In genomic region chr16:53282975-53283946, GRCh38 we compare ENCODE assay signal across 9 cellular contexts.
A peak's percentile ranks its signal among the peaks of the same experiment; 100 is the strongest.
DNase-seq lines count a peak whose midpoint lies in the region; ATAC-seq and TF ChIP-seq lines count a peak whose summit lies in the region.
"Had no signal": no experiment of that assay in that cellular context is flagged by ENCODE, and none has a peak within 500 bp of the region (broad histone marks: within the 10 kb centered on the region; RNA-seq: fewer than 3 reads in every experiment).

No MANE protein-coding gene starts in this region.

- H3K4me1 Mint-ChIP-seq in glutamatergic neuron (ENCODE audit: low read depth, unreplicated experiment), result no peaks in the 10 kb centered on the region

- H3K4me1 ChIP-seq in Loucy (ENCODE audit: insufficient read depth, low read length, poor library complexity, severe bottlenecking) (peaks cover 5% of the 10 kb centered on the region), thyroid gland (no peaks in the 10 kb centered on the region)

- H3K27ac ChIP-seq in SU-DHL-6 (ENCODE audit: low read depth, low read length) (no peak overlapping the region), thyroid gland (no peak overlapping the region)

- no peaks in the 10 kb centered on the region; the same call in 1 of the 2 replicates for H3F3A ChIP-seq in Loucy (ENCODE audit: low read depth)
- H3F3A ChIP-seq in SU-DHL-6 (ENCODE audit: insufficient read depth), result peaks cover 13% of the 10 kb centered on the region; the same call in 1 of the 2 replicates

- no peaks in the 10 kb centered on the region for H3K9me3 Mint-ChIP-seq in glutamatergic neuron (ENCODE audit: unreplicated experiment)

- H3K27ac Mint-ChIP-seq in glutamatergic neuron (ENCODE audit: unreplicated experiment), result no peak overlapping the region
- H3K27ac Mint-ChIP-seq: T-helper 1 cell treated with Interleukin-12 subunit alpha and Interleukin-12 subunit beta and Interleukin-4 antibody, amounts not matched to agents 30 μg/mL and 1 μg/mL, for 36 hours had no signal

- ATAC-seq in HG03521 (IDR thresholded peaks at IDR 0.05; ENCODE audit: unreplicated experiment), result no peak
- no peak for ATAC-seq in HG02970 (IDR thresholded peaks at IDR 0.05; ENCODE audit: low FRiP score, unreplicated experiment)

- H3K9me2 ChIP-seq in Loucy (replicated peaks; ENCODE audit: low read depth, low read length), result no peaks in the 10 kb centered on the region
- H3K9me2 ChIP-seq in SU-DHL-6 (replicated peaks; ENCODE audit: insufficient read depth, low read length), result no peaks in the 10 kb centered on the region

- WGBS in thyroid gland, 2 donors, result 69 to 70% methylated on average over 3 of the region's 3 CpGs

- H3K9ac ChIP-seq in Loucy (ENCODE audit: low read depth, low read length, poor library complexity, severe bottlenecking) (no peak overlapping the region), SU-DHL-6 (ENCODE audit: low read length) (no peak overlapping the region)

- H3K9me3 ChIP-seq in Loucy (ENCODE audit: insufficient read depth, low read depth, low read length) (no peaks in the 10 kb centered on the region), SU-DHL-6 (ENCODE audit: insufficient read depth, low read length) (no peaks in the 10 kb centered on the region), thyroid gland (no peaks in the 10 kb centered on the region)

- H4K20me1 ChIP-seq in Loucy (ENCODE audit: insufficient read depth, low read length, poor library complexity, severe bottlenecking), result peaks cover 6% of the 10 kb centered on the region
- H4K20me1 ChIP-seq in SU-DHL-6 (ENCODE audit: low read depth, low read length), result no peaks in the 10 kb centered on the region

- no peak overlapping the region for H3K4me3 Mint-ChIP-seq in glutamatergic neuron (ENCODE audit: unreplicated experiment)
- H3K4me3 Mint-ChIP-seq: T-helper 1 cell treated with Interleukin-12 subunit alpha and Interleukin-12 subunit beta and Interleukin-4 antibody, amounts not matched to agents 30 μg/mL and 1 μg/mL, for 36 hours had no signal

- peaks cover 4% of the 10 kb centered on the region for H3K36me3 Mint-ChIP-seq in glutamatergic neuron (ENCODE audit: unreplicated experiment)

- no peaks in the 10 kb centered on the region for H3K27me3 Mint-ChIP-seq in glutamatergic neuron (ENCODE audit: unreplicated experiment)

- H2AFZ ChIP-seq in Loucy (ENCODE audit: low read length), result no peak overlapping the region
- H2AFZ ChIP-seq in SU-DHL-6 (ENCODE audit: low read depth, low read length, severe bottlenecking), result no peak overlapping the region

- H3K79me2 ChIP-seq in Loucy (ENCODE audit: insufficient read depth, low read length) (no peaks in the 10 kb centered on the region), SU-DHL-6 (ENCODE audit: insufficient read depth, low read length) (no peaks in the 10 kb centered on the region)

- DNase-seq in Daoy (ENCODE audit: low read depth) (peak; percentile 11), glutamatergic neuron (no peak), thyroid gland (no peak)
- DNase-seq in activated CD4-positive, alpha-beta T cell treated with anti-CD3 and anti-CD28 coated beads for 48 hours, result no peak

- peak; percentile 74 for TF ChIP-seq CTCF in Loucy (conservative IDR thresholded peaks at IDR 0.05; ENCODE audit: low read length)
- TF ChIP-seq CTCF in SU-DHL-6 (IDR thresholded peaks at IDR 0.05; ENCODE audit: insufficient read depth, low read length, poor library complexity, severe bottlenecking), result peak; percentile 38
- peak; percentile 12 for TF ChIP-seq CTCF in glutamatergic neuron (IDR thresholded peaks at IDR 0.05; ENCODE audit: partially characterized antibody, unreplicated experiment)
- peak; percentile 20 to 60 (median 40) for TF ChIP-seq CTCF in thyroid gland (IDR thresholded peaks at IDR 0.05)

- no peak overlapping the region for H3K4me3 ChIP-seq in Loucy (ENCODE audit: low read length, poor library complexity, severe bottlenecking)
- no peak overlapping the region for H3K4me3 ChIP-seq in SU-DHL-6 (ENCODE audit: insufficient read depth, low read length, poor library complexity, severe bottlenecking)
- H3K4me3 ChIP-seq in thyroid gland (replicated peaks in 1 of 3), result no peak overlapping the region

- H3K27me3 ChIP-seq in Loucy (ENCODE audit: insufficient read depth, low read length, poor library complexity, severe bottlenecking) (no peaks in the 10 kb centered on the region), SU-DHL-6 (ENCODE audit: low read length) (no peaks in the 10 kb centered on the region), thyroid gland (no peaks in the 10 kb centered on the region)

- H3K36me3 ChIP-seq in Loucy (ENCODE audit: insufficient read depth, low read length), result peaks cover 74% of the 10 kb centered on the region
- peaks cover 24% of the 10 kb centered on the region for H3K36me3 ChIP-seq in SU-DHL-6 (ENCODE audit: low read length)
- peaks cover 22 to 28% of the 10 kb centered on the region in 2 donors for H3K36me3 ChIP-seq in thyroid gland

- H3K4me2 ChIP-seq in Loucy (ENCODE audit: low read depth, low read length, poor library complexity, severe bottlenecking), result no peak overlapping the region
- H3K4me2 ChIP-seq in SU-DHL-6 (ENCODE audit: low read depth, low read length, poor library complexity, severe bottlenecking), result no peak overlapping the region

- TF ChIP-seq POLR2A in thyroid gland (IDR thresholded peaks at IDR 0.05), result no peak

- intact Hi-C loops in thyroid gland (cut with DNase I), result no loop called here

Comparison
In these comparisons a context has a peak if more than half of its experiments do, and no peak if none do; other contexts are left out.
1. CTCF ChIP-seq: peak in every context shown above with its lines; median percentile 74 in Loucy; 40 in thyroid gland; 38 in SU-DHL-6; 12 in glutamatergic neuron.